Comparison of ENCODE assay signal across 17 cellular contexts in the genomic region with DNA sequence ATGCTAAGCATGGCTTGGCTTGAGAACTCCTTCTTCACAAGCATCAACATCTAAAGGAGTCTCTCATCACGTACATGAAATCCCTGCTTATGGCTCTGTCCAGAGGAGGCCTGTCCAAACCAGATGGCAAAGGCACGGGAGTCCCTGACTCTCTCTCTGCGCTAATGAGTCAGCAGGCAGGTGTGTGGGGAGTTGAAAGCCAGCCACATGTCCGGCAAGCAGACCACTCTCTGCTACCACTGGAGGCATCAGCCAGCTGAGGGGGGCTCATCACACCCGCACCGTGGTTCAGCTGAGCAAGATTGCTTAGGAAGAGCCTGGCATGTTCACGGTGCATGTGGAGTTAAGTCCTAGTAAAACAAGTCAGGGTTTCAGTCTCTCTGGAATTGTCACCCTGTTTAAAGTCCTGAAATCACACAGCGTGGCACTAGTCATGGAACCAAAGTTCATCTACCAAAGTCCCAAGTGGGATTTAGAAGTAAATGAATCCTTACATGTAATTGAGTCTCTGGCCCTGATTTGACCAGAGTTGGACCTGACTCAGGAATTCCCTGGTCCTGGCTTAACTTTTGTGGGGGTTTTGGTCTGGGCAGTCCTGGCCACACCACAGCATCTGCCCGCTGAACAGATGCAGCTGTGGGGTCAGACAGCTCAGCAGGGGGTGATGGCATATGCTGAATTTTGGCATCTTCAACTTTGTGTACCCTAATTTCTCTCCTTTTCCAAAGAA.
"Had no signal": no experiment of that assay in that cellular context is flagged by ENCODE, and none has a peak within 500 bp of the region (broad histone marks: within the 10 kb centered on the region; RNA-seq: fewer than 3 reads in every experiment).

No MANE protein-coding gene starts in this region.

- H3K27ac Mint-ChIP-seq: activated T-helper 2 cell treated with anti-CD3 and anti-CD28 coated beads, Interferon-gamma antibody, Interleukin-2, Interleukin-4, amounts not matched to agents 10 μg/mL and 5 μg/mL and 100 μg/mL, durations not matched to agents 14 hours and 24 hours and 36 hours; natural killer cell treated with Interleukin-12 subunit alpha and Interleukin-12 subunit beta and Interleukin-15 and Interleukin-18, amount 100 ng/mL, for 72 hours; progenitor cell of endocrine pancreas had no signal

- H3K9me3 Mint-ChIP-seq: activated T-helper 2 cell treated with anti-CD3 and anti-CD28 coated beads, Interferon-gamma antibody, Interleukin-2, Interleukin-4, amounts not matched to agents 10 μg/mL and 5 μg/mL and 100 μg/mL, durations not matched to agents 14 hours and 24 hours and 36 hours; natural killer cell treated with Interleukin-12 subunit alpha and Interleukin-12 subunit beta and Interleukin-15 and Interleukin-18, amount 100 ng/mL, for 72 hours had no signal

- H3K36me3 Mint-ChIP-seq: natural killer cell treated with Interleukin-12 subunit alpha and Interleukin-12 subunit beta and Interleukin-15 and Interleukin-18, amount 100 ng/mL, for 72 hours had no signal

- H3K27ac ChIP-seq: adrenal gland, epithelial cell of prostate, heart right ventricle, transverse colon had no signal

- ATAC-seq: activated CD4-positive, CD25-positive, alpha-beta regulatory T cell treated with anti-CD3 and anti-CD28 coated beads, Interleukin-2, amount 50 U/mL, for 24 hours; heart right ventricle; right cardiac atrium; stimulated activated naive CD8-positive, alpha-beta T cell treated with anti-CD3 and anti-CD28 coated beads, Interleukin-15, Interleukin-2, amounts not matched to agents 100 U/mL and 50 U/mL, for 24 hours had no signal

- H3K4me3 Mint-ChIP-seq: natural killer cell treated with Interleukin-12 subunit alpha and Interleukin-12 subunit beta and Interleukin-15 and Interleukin-18, amount 100 ng/mL, for 72 hours had no signal

- H3K27me3 ChIP-seq: adrenal gland, transverse colon had no signal

- H3K9me3 ChIP-seq: adrenal gland, heart right ventricle, transverse colon had no signal

- DNase-seq: activated naive CD4-positive, alpha-beta T cell treated with anti-CD3 and anti-CD28 coated beads, Interleukin-2, amount 50 U/mL, for 16 hours; activated T-cell treated with anti-CD3 and anti-CD28 coated beads for 4 hours; adrenal gland; dermis blood vessel endothelial cell; foreskin melanocyte; heart right ventricle; mesendoderm; nucleus accumbens; right cardiac atrium; stimulated activated naive CD8-positive, alpha-beta T cell treated with anti-CD3 and anti-CD28 coated beads, Interleukin-15, Interleukin-2, amounts not matched to agents 100 U/mL and 50 U/mL, for 24 hours; T-helper 9 cell; transverse colon had no signal

- H3K4me3 ChIP-seq: adrenal gland, heart right ventricle, transverse colon had no signal

- H3K36me3 ChIP-seq: adrenal gland, heart right ventricle, transverse colon had no signal

- H3K4me1 ChIP-seq: adrenal gland, heart right ventricle, transverse colon had no signal
